28 cellular contexts compared by ENCODE assay signal in genomic region chr15:34330279-34330678, GRCh38. TPM values are rescaled to one million over a fixed set of nuclear protein-coding genes. Genes with fewer than 3 reads are reported as not detected.
DNase-seq lines count a peak whose midpoint lies in the region; ATAC-seq, FAIRE-seq and TF ChIP-seq lines count a peak whose summit lies in the region.
"Had no signal": no experiment of that assay in that cellular context is flagged by ENCODE, and none has a peak within 500 bp of the region (broad histone marks: within the 10 kb centered on the region; RNA-seq: fewer than 3 reads in every experiment).

No MANE protein-coding gene starts in this region.

- H3K27me3 ChIP-seq in K562 (ENCODE audit: control insufficient read depth in 2 of 2, insufficient read depth in 2 of 2, low read length in 2 of 2) (no peaks in the 10 kb centered on the region), Peyer's patch (no peaks in the 10 kb centered on the region)
- H3K27me3 ChIP-seq: heart left ventricle, thyroid gland had no signal

- peaks cover 98% of the 10 kb centered on the region for H3K4me1 Mint-ChIP-seq in stimulated activated naive CD8-positive, alpha-beta T cell treated with anti-CD3 and anti-CD28 coated beads, Interleukin-15, Interleukin-2, amounts not matched to agents 100 ng/mL and 50 ng/mL, for 24 hours (ENCODE audit: low read depth)
- H3K4me1 Mint-ChIP-seq in T-cell: peaks cover 76 to 86% (median 85%) of the 10 kb centered on the region in 3 donors

- H3K9me1 ChIP-seq in K562 (ENCODE audit: control insufficient read depth, insufficient read depth, low read length): no peaks in the 10 kb centered on the region

- TF ChIP-seq EP300 in K562 (IDR thresholded peaks at IDR 0.05; ENCODE audit: low read length): no peak

- no peaks in the 10 kb centered on the region for H3K9me3 Mint-ChIP-seq in stimulated activated naive CD8-positive, alpha-beta T cell treated with anti-CD3 and anti-CD28 coated beads, Interleukin-15, Interleukin-2, amounts not matched to agents 100 ng/mL and 50 ng/mL, for 24 hours
- H3K9me3 Mint-ChIP-seq in T-cell: no peaks in the 10 kb centered on the region

- POLR2A ChIA-PET in T-cell (lab: Charles Lee): interaction anchor here (0.6 to 0.7 kb wide), 3 partner anchors 23 to 110 kb away, joined by 5 to 6 read pairs (median 5); no protein-coding TSS in a partner anchor
- POLR2A ChIA-PET in K562 (lab: Yijun Ruan, JAX): interaction anchor here (1.1 to 3.4 kb wide), 4 partner anchors 8 to 25 kb away, joined by 3 to 27 read pairs (median 12); partner anchors contain the start of gene SLC12A6

- no peaks in the 10 kb centered on the region for H3K79me2 ChIP-seq in K562 (ENCODE audit: control insufficient read depth, insufficient read depth, low read length)

- no TSS peak for BruUV-seq in K562 (replicated peaks; lab: Mats Ljungman, UMichigan)

- H3K27me3 Mint-ChIP-seq in stimulated activated naive CD8-positive, alpha-beta T cell treated with anti-CD3 and anti-CD28 coated beads, Interleukin-15, Interleukin-2, amounts not matched to agents 100 ng/mL and 50 ng/mL, for 24 hours: no peaks in the 10 kb centered on the region
- H3K27me3 Mint-ChIP-seq in T-cell: no peaks in the 10 kb centered on the region

- DNase-seq in stimulated activated naive CD8-positive, alpha-beta T cell treated with anti-CD3 and anti-CD28 coated beads, Interleukin-15, Interleukin-2, amounts not matched to agents 100 U/mL and 50 U/mL, for 24 hours: no peak
- DNase-seq in T-cell (no peak), K562 (ENCODE audit: extremely low read depth in 1 of 4, low spot score in 3 of 4) (no peak), Peyer's patch (no peak), NCI-H2196 (lab: John Stamatoyannopoulos, UW; ENCODE audit: unreplicated experiment) (no peak)
- DNase-seq: activated CD4-positive, CD25-positive, alpha-beta regulatory T cell; DMS153; effector CD4-positive, alpha-beta T cell; GM23248; heart left ventricle; kidney glomerular epithelial cell; mammary epithelial cell; NCI-H1105 treated with DMSO at 0.1 percent for 48 hours; NCI-H2029 treated with DMSO at 0.1 percent for 48 hours; NCI-H82; occipital lobe; SK-N-SH; small intestine; stimulated activated CD4-positive, alpha-beta T cell treated with anti-CD3 and anti-CD28 coated beads, Interleukin-2, amount 100 ng/mL, for 24 hours; thyroid gland had no signal

- H3K36me3 Mint-ChIP-seq in stimulated activated naive CD8-positive, alpha-beta T cell treated with anti-CD3 and anti-CD28 coated beads, Interleukin-15, Interleukin-2, amounts not matched to agents 100 ng/mL and 50 ng/mL, for 24 hours (ENCODE audit: low read depth): no peaks in the 10 kb centered on the region
- peaks cover 7% of the 10 kb centered on the region for H3K36me3 Mint-ChIP-seq in T-cell

- H3K4me2 ChIP-seq in K562 (ENCODE audit: insufficient read depth, low read length): no peak overlapping the region
- H3K4me2 ChIP-seq: SK-N-SH had no signal

- H3K36me3 ChIP-seq in K562 (ENCODE audit: control insufficient read depth, insufficient read depth, low read length) (no peaks in the 10 kb centered on the region), Peyer's patch (no peaks in the 10 kb centered on the region)
- H3K36me3 ChIP-seq: thyroid gland had no signal

- no peak for TF ChIP-seq RAD21 in K562 (CRISPR knock-in tag; conservative IDR thresholded peaks at IDR 0.05 in 1 of 2, IDR thresholded peaks at IDR 0.05 in 1 of 2)

- H3K9me3 ChIP-seq in K562 (replicated peaks; ENCODE audit: control insufficient read depth, insufficient read depth, low read depth, low read length) (no peaks in the 10 kb centered on the region), Peyer's patch (no peaks in the 10 kb centered on the region)
- H3K9me3 ChIP-seq: heart left ventricle, SK-N-SH, thyroid gland had no signal

- H3K4me3 ChIP-seq in K562 (no peak overlapping the region), Peyer's patch (no peak overlapping the region)
- H3K4me3 ChIP-seq: GM23248, heart left ventricle, thyroid gland had no signal

- FAIRE-seq in K562 (lab: Jason Lieb, UNC): peak; percentile 54
- FAIRE-seq: G401.6, small intestine had no signal

- H3K4me1 ChIP-seq in K562 (replicated peaks in 1 of 2; ENCODE audit: control insufficient read depth in 2 of 2, insufficient read depth in 2 of 2, low read length in 2 of 2): peaks cover 18 to 27% of the 10 kb centered on the region in 2 experiments; a peak in 4 of 5 replicates
- H3K4me1 ChIP-seq in Peyer's patch: peaks cover 0 to 4% (median 0%) of the 10 kb centered on the region in 4 donors

- H3K4me3 Mint-ChIP-seq in stimulated activated naive CD8-positive, alpha-beta T cell treated with anti-CD3 and anti-CD28 coated beads, Interleukin-15, Interleukin-2, amounts not matched to agents 100 ng/mL and 50 ng/mL, for 24 hours: no peak overlapping the region
- H3K4me3 Mint-ChIP-seq in T-cell: peak overlapping the region in 1 of 3 donors; percentile 52

- H4K20me1 ChIP-seq in K562 (replicated peaks; ENCODE audit: control insufficient read depth, insufficient read depth, low read length): no peaks in the 10 kb centered on the region

- in situ Hi-C loops in K562 (cut with MboI): no loop called here

- TF ChIP-seq CTCF in K562 (IDR thresholded peaks at IDR 0.05 in 2 of 3, conservative IDR thresholded peaks at IDR 0.05 in 1 of 3; ENCODE audit: insufficient read depth in 2 of 3, low read depth in 1 of 3, low read length in 3 of 3) (no peak), Peyer's patch (IDR thresholded peaks at IDR 0.05) (no peak)

- peak overlapping the region; percentile 66 for H3K27ac Mint-ChIP-seq in stimulated activated naive CD8-positive, alpha-beta T cell treated with anti-CD3 and anti-CD28 coated beads, Interleukin-15, Interleukin-2, amounts not matched to agents 100 ng/mL and 50 ng/mL, for 24 hours
- H3K27ac Mint-ChIP-seq in T-cell: peak overlapping the region; percentile 59 to 83

- ATAC-seq in stimulated activated naive CD8-positive, alpha-beta T cell treated with anti-CD3 and anti-CD28 coated beads, Interleukin-15, Interleukin-2, amounts not matched to agents 100 U/mL and 50 U/mL, for 24 hours: no peak
- ATAC-seq in T-cell (replicated peaks in 1 of 4): no peak
- ATAC-seq in K562: no peak
- no peak for ATAC-seq in HG02973 (IDR thresholded peaks at IDR 0.05; ENCODE audit: unreplicated experiment)
- ATAC-seq: heart left ventricle had no signal

- no peak overlapping the region for H2AFZ ChIP-seq in K562 (ENCODE audit: low read depth, low read length)
- H2AFZ ChIP-seq: GM23248 had no signal

- no peak overlapping the region for H3K9ac ChIP-seq in K562 (ENCODE audit: insufficient read depth in 1 of 2, low read depth in 2 of 2, low read length in 2 of 2)
- H3K9ac ChIP-seq: GM23248, SK-N-SH had no signal

- H3K27ac ChIP-seq in K562 (ENCODE audit: extremely low read depth, low read depth, low read length) (no peak overlapping the region), Peyer's patch (no peak overlapping the region)
- H3K27ac ChIP-seq: GM23248, heart left ventricle, thyroid gland had no signal

- TF ChIP-seq POLR2A in K562 (conservative IDR thresholded peaks at IDR 0.05) (no peak), Peyer's patch (IDR thresholded peaks at IDR 0.05) (no peak)

- CTCF ChIA-PET in T-cell (lab: Charles Lee) (interaction anchor here in 1 of 2 donors (1.2 kb wide), 1 partner anchor 59 kb away, joined by 3 read pairs; no protein-coding TSS in a partner anchor), K562 (lab: Yijun Ruan, JAX; ENCODE audit: low intra/inter-chr PET ratio) (no interaction called here)

- intact Hi-C loops in K562 (cut with micrococcal nuclease): no loop called here

- 83% methylated on average over 5 of the region's 5 CpGs for WGBS in K562 (ENCODE audit: insufficient coverage, low coverage, missing lambda C conversion rate)

RNA-seq across cellular contexts. Expression of gene SLC12A6, which starts 7.3 kb away (rescaled TPM):
- 100 to 1,000 TPM in 1 of 5 donors, 10 to 100 TPM in 4; 71.2 to 103 (median 77.8) TPM for total RNA-seq in T-cell
- 42.7 and 61.2 TPM in 2 replicates for total RNA-seq in K562 (2011; cell fraction: chromatin; rRNA removed; ENCODE audit: low replicate concordance)
- 24.5 and 27.0 TPM in 2 replicates for total RNA-seq in K562 (2011; cell fraction: nucleolus; rRNA removed)
- total RNA-seq in K562 (2011; cell fraction: nucleoplasm; rRNA removed): 31.5 and 37.7 TPM in 2 replicates
- 4.9 and 5.4 TPM in 2 replicates for total RNA-seq in K562 (2014; rRNA removed)
- 8.0 and 9.9 TPM in 2 replicates for total RNA-seq in K562 (2014; rRNA removed; fragmentation: Illumina TruSeq; extraction: Trizol)
- total RNA-seq in K562 (2015; rRNA removed; fragmentation: Illumina TruSeq; extraction: Trizol): 6.7 and 7.6 TPM in 2 replicates
- total RNA-seq in K562 (2021): 9.0 and 9.4 TPM in 2 replicates
- polyA plus RNA-seq in K562 (2011; rRNA removed): 16.3 and 16.4 TPM in 2 replicates
- polyA plus RNA-seq in K562 (2011; cell fraction: cytosol; rRNA removed): 7.9 and 12.1 TPM in 2 replicates
- polyA plus RNA-seq in K562 (2011; cell fraction: nucleus; rRNA removed): 22.6 and 25.1 TPM in 2 replicates
- 5.7 and 9.7 TPM in 2 replicates for polyA plus RNA-seq in K562 (2012)
- 9.5 and 10.2 TPM in 2 replicates for polyA plus RNA-seq in K562 (2014; fragmentation: Illumina TruSeq; extraction: Trizol)
- polyA plus RNA-seq in K562 (2014; fragmentation: Nextera tagmentation; extraction: Ambion mirVana): 1 to 10 TPM; 1.4 to 2.2 TPM
- polyA plus RNA-seq in K562 (2014; rRNA removed): 5.7 and 7.5 TPM in 2 replicates
- 44.8 and 49.5 TPM in 2 replicates for polyA minus RNA-seq in K562 (2011; rRNA and poly(A)+ RNA removed)
- 13.1 and 19.1 TPM in 2 replicates for polyA minus RNA-seq in K562 (2011; cell fraction: cytosol; rRNA and poly(A)+ RNA removed)
- polyA minus RNA-seq in K562 (2011; cell fraction: nucleus; rRNA and poly(A)+ RNA removed): 20.5 and 35.5 TPM in 2 replicates
- 100 to 1,000 TPM in 1 of 4 donors, 10 to 100 TPM in 3; 48.7 to 111 (median 54.1) TPM for total RNA-seq in Peyer's patch

RNA-seq across cellular contexts. Expression of gene NOP10, which starts 12.7 kb away (rescaled TPM):
- total RNA-seq in T-cell (10 to 100 TPM; 38.2 to 88.9 (median 68.8) TPM), K562 (2014; rRNA removed) (252 and 327 TPM in 2 replicates), K562 (2014; rRNA removed; fragmentation: Illumina TruSeq; extraction: Trizol) (442 and 449 TPM in 2 replicates), K562 (2015; rRNA removed; fragmentation: Illumina TruSeq; extraction: Trizol) (420 and 437 TPM in 2 replicates), K562 (2021) (250 and 262 TPM in 2 replicates), Peyer's patch (100 to 1,000 TPM in 2 of 4 donors, 10 to 100 TPM in 2; 56.2 to 143 (median 96.3) TPM)
- total RNA-seq in K562 (2011; cell fraction: chromatin; rRNA removed; ENCODE audit: low replicate concordance): 19.5 and 40.7 TPM in 2 replicates
- 68.7 and 70.9 TPM in 2 replicates for total RNA-seq in K562 (2011; cell fraction: nucleolus; rRNA removed)
- total RNA-seq in K562 (2011; cell fraction: nucleoplasm; rRNA removed): 64.3 and 69.5 TPM in 2 replicates
- polyA plus RNA-seq in K562 (2011; rRNA removed) (616 and 642 TPM in 2 replicates), K562 (2014; fragmentation: Illumina TruSeq; extraction: Trizol) (570 and 631 TPM in 2 replicates), K562 (2014; fragmentation: Nextera tagmentation; extraction: Ambion mirVana) (1,000 to 10,000 TPM; 1,599 to 1,663 TPM), K562 (2014; rRNA removed) (428 and 573 TPM in 2 replicates)
- polyA plus RNA-seq in K562 (2011; cell fraction: cytosol; rRNA removed): 961 and 995 TPM in 2 replicates
- 236 and 247 TPM in 2 replicates for polyA plus RNA-seq in K562 (2011; cell fraction: nucleus; rRNA removed)
- polyA plus RNA-seq in K562 (2012): 323 and 381 TPM in 2 replicates
- 130 and 163 TPM in 2 replicates for polyA minus RNA-seq in K562 (2011; rRNA and poly(A)+ RNA removed)
- polyA minus RNA-seq in K562 (2011; cell fraction: cytosol; rRNA and poly(A)+ RNA removed): 57.3 and 111 TPM in 2 replicates
- polyA minus RNA-seq in K562 (2011; cell fraction: nucleus; rRNA and poly(A)+ RNA removed): 21.1 and 31.9 TPM in 2 replicates

RNA-seq across cellular contexts. Expression of gene NUTM1, which starts 12.8 kb away (rescaled TPM):
- total RNA-seq in T-cell (not detected), K562 (2014; rRNA removed) (0.05 TPM in 1 of 2 replicates, not detected in the other), K562 (2014; rRNA removed; fragmentation: Illumina TruSeq; extraction: Trizol) (0.04 TPM in 1 of 2 replicates, not detected in the other), K562 (2015; rRNA removed; fragmentation: Illumina TruSeq; extraction: Trizol) (not detected in 2 replicates), K562 (2021) (0.04 TPM in 1 of 2 replicates, not detected in the other), Peyer's patch (not detected)
- total RNA-seq in K562 (2011; cell fraction: chromatin; rRNA removed; ENCODE audit: low replicate concordance): not detected in 2 replicates
- total RNA-seq in K562 (2011; cell fraction: nucleolus; rRNA removed): not detected in 2 replicates
- not detected in 2 replicates for total RNA-seq in K562 (2011; cell fraction: nucleoplasm; rRNA removed)
- polyA plus RNA-seq in K562 (2011; rRNA removed) (not detected in 2 replicates), K562 (2014; fragmentation: Illumina TruSeq; extraction: Trizol) (0.04 TPM in 1 of 2 replicates, not detected in the other), K562 (2014; fragmentation: Nextera tagmentation; extraction: Ambion mirVana) (under 1 TPM in 1 of 2 experiments, not detected in 1; 0.01 TPM), K562 (2014; rRNA removed) (0.01 TPM in 1 of 2 replicates, not detected in the other)
- not detected in 2 replicates for polyA plus RNA-seq in K562 (2011; cell fraction: cytosol; rRNA removed)
- polyA plus RNA-seq in K562 (2011; cell fraction: nucleus; rRNA removed): 0.03 TPM in 1 of 2 replicates, not detected in the other
- polyA plus RNA-seq in K562 (2012): 0.01 TPM in 1 of 2 replicates, not detected in the other
- polyA minus RNA-seq in K562 (2011; rRNA and poly(A)+ RNA removed): not detected in 2 replicates
- not detected in 2 replicates for polyA minus RNA-seq in K562 (2011; cell fraction: cytosol; rRNA and poly(A)+ RNA removed)
- polyA minus RNA-seq in K562 (2011; cell fraction: nucleus; rRNA and poly(A)+ RNA removed): not detected in 2 replicates
- total RNA-seq: activated CD8-positive, alpha-beta memory T cell treated with anti-CD3 and anti-CD28 coated beads for 36 hours; epithelial cell of proximal tubule; GM23248; heart left ventricle; mammary epithelial cell; MCF 10A; occipital lobe; OCI-LY7; renal cortical epithelial cell had no signal
- polyA plus RNA-seq: GM23248, heart left ventricle, mammary epithelial cell, SK-N-SH had no signal

RNA-seq across cellular contexts. Expression of gene LPCAT4, which starts 36.7 kb away (rescaled TPM):
- total RNA-seq in T-cell: 100 to 1,000 TPM in 1 of 5 donors, 10 to 100 TPM in 4; 60.8 to 115 (median 91.1) TPM
- total RNA-seq in K562 (2011; cell fraction: chromatin; rRNA removed; ENCODE audit: low replicate concordance): 118 and 200 TPM in 2 replicates
- total RNA-seq in K562 (2011; cell fraction: nucleolus; rRNA removed): 112 and 118 TPM in 2 replicates
- total RNA-seq in K562 (2011; cell fraction: nucleoplasm; rRNA removed): 109 and 112 TPM in 2 replicates
- 7.3 and 12.4 TPM in 2 replicates for total RNA-seq in K562 (2014; rRNA removed)
- total RNA-seq in K562 (2014; rRNA removed; fragmentation: Illumina TruSeq; extraction: Trizol): 7.7 and 10.8 TPM in 2 replicates
- 13.3 and 14.4 TPM in 2 replicates for total RNA-seq in K562 (2015; rRNA removed; fragmentation: Illumina TruSeq; extraction: Trizol)
- total RNA-seq in K562 (2021): 29.2 and 29.6 TPM in 2 replicates
- 27.5 and 48.2 TPM in 2 replicates for polyA plus RNA-seq in K562 (2011; rRNA removed)
- polyA plus RNA-seq in K562 (2011; cell fraction: cytosol; rRNA removed): 44.1 and 55.3 TPM in 2 replicates
- 366 and 444 TPM in 2 replicates for polyA plus RNA-seq in K562 (2011; cell fraction: nucleus; rRNA removed)
- 19.8 and 22.8 TPM in 2 replicates for polyA plus RNA-seq in K562 (2012)
- 27.2 and 34.3 TPM in 2 replicates for polyA plus RNA-seq in K562 (2014; fragmentation: Illumina TruSeq; extraction: Trizol)
- polyA plus RNA-seq in K562 (2014; fragmentation: Nextera tagmentation; extraction: Ambion mirVana): 10 to 100 TPM in 1 of 2 experiments, 1 to 10 TPM in 1; 7.6 to 12.3 TPM
- 28.4 and 32.7 TPM in 2 replicates for polyA plus RNA-seq in K562 (2014; rRNA removed)
- 8.1 and 10.2 TPM in 2 replicates for polyA minus RNA-seq in K562 (2011; rRNA and poly(A)+ RNA removed)
- 11.8 and 12.3 TPM in 2 replicates for polyA minus RNA-seq in K562 (2011; cell fraction: cytosol; rRNA and poly(A)+ RNA removed)
- 21.3 and 36.0 TPM in 2 replicates for polyA minus RNA-seq in K562 (2011; cell fraction: nucleus; rRNA and poly(A)+ RNA removed)
- 100 to 1,000 TPM in 2 of 4 donors, 10 to 100 TPM in 2; 52.8 to 268 (median 108) TPM for total RNA-seq in Peyer's patch
